Comparison of ENCODE assay signal across 19 cellular contexts in the genomic region with DNA sequence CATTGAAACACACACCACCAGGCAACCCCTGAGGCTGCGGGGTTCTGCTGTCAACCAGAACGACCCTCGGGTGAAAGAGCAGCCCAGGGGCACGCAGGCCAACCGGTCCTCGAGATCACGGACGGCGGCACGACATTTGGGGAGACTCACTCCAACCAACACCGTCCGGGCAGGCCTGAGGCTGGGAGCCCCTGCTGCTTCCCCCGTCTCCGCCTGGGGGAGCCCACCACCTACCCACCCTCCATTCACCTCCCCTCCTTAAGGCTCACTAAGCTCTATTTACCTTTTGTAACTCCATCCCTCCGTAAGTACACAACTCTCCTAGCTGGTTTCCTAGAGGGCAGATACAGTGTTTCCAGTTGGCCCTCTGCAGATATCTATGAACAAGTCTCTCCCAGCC.
DNase-seq lines count a peak whose midpoint lies in the region; ATAC-seq and TF ChIP-seq lines count a peak whose summit lies in the region.
"Had no signal": no experiment of that assay in that cellular context is flagged by ENCODE, and none has a peak within 500 bp of the region (broad histone marks: within the 10 kb centered on the region; RNA-seq: fewer than 3 reads in every experiment).

No MANE protein-coding gene starts in this region.

- TF ChIP-seq CTCF in body of pancreas (IDR thresholded peaks at IDR 0.05) = peak in 5 of 7 experiments; percentile 19 to 63 (median 50)

- peak; percentile 30 for DNase-seq in DMS53 (lab: John Stamatoyannopoulos, UW)
- DNase-seq in DMS53 treated with DMSO at 0.1 percent for 48 hours (lab: John Stamatoyannopoulos, UW; ENCODE audit: unreplicated experiment) = no peak
- peak; percentile 43 for DNase-seq in HuH-7 (ENCODE audit: low spot score)
- peak in 3 of 4 donors; percentile 29 to 49 (median 40) for DNase-seq in body of pancreas
- DNase-seq in renal cortical epithelial cell (ENCODE audit: low read depth) = peak; percentile 40
- no peak for DNase-seq in left lobe of liver (ENCODE audit: low spot score)
- DNase-seq in NCI-H146 treated with DMSO at 0.1 percent for 48 hours (lab: John Stamatoyannopoulos, UW; ENCODE audit: unreplicated experiment) = no peak
- DNase-seq in NCI-H2107 treated with DMSO at 0.1 percent for 48 hours (lab: John Stamatoyannopoulos, UW; ENCODE audit: unreplicated experiment) = no peak
- DNase-seq: 8988T; activated CD4-positive, alpha-beta T cell treated with anti-CD3 and anti-CD28 coated beads, Interleukin-2, amount 50 U/mL, for 48 hours; activated gamma-delta T cell treated with Interleukin-2 at 50 U/mL for 16 hours; Calu3; GF-D8; hippocampal formation; Karpas-422; kidney; NCI-H1092; NCI-H2029; retina had no signal

- H3K27me3 ChIP-seq in body of pancreas = no peaks in the 10 kb centered on the region

- H3K9me3 ChIP-seq in body of pancreas = no peaks in the 10 kb centered on the region

- H3K4me1 ChIP-seq in body of pancreas = peaks cover 15% of the 10 kb centered on the region

- ATAC-seq in body of pancreas (no peak), left lobe of liver (no peak)

- intact Hi-C loops in body of pancreas (cut with DNase I) = no loop called here

- no peak overlapping the region for H3K4me3 ChIP-seq in body of pancreas

- WGBS in body of pancreas, 2 donors = 61 to 68% methylated on average over 14 to 15 of the region's 15 CpGs

- peak overlapping the region in 1 of 4 donors; percentile 1 for H3K27ac ChIP-seq in body of pancreas

- H3K36me3 ChIP-seq in body of pancreas (replicated peaks in 1 of 2; ENCODE audit: insufficient read depth in 1 of 2, low read depth in 2 of 2) = no peaks in the 10 kb centered on the region

- no peak for TF ChIP-seq POLR2A in body of pancreas (IDR thresholded peaks at IDR 0.05)

Comparison
In these comparisons a context has a peak if more than half of its experiments do, and no peak if none do; other contexts are left out.
1. DNase-seq: peak in DMS53 (single experiment), HuH-7 (single experiment), body of pancreas (3 of 4) and renal cortical epithelial cell (single experiment); none in DMS53 treated with DMSO at 0.1 percent for 48 hours (single experiment), left lobe of liver (single experiment), NCI-H146 treated with DMSO at 0.1 percent for 48 hours (single experiment) and NCI-H2107 treated with DMSO at 0.1 percent for 48 hours (single experiment).